Comparison of ENCODE assay signal across 8 cellular contexts in genomic region chr11:65891180-65892136, GRCh38. TPM values are rescaled to one million over a fixed set of nuclear protein-coding genes. Genes with fewer than 3 reads are reported as not detected.
DNase-seq lines count a peak whose midpoint lies in the region; ATAC-seq and TF ChIP-seq lines count a peak whose summit lies in the region.

No MANE protein-coding gene starts in this region.

- DNase-seq in T-helper 1 cell (no peak), body of pancreas (no peak), left kidney (ENCODE audit: low read depth, low spot score) (peak; percentile 51)

- TF ChIP-seq POLR2A in body of pancreas (IDR thresholded peaks at IDR 0.05): peak in 2 of 3 donors; percentile 16 to 23

- no peak for ATAC-seq in body of pancreas
- no peak for ATAC-seq in HG02885 (IDR thresholded peaks at IDR 0.05; ENCODE audit: poor library complexity, unreplicated experiment)
- no peak for ATAC-seq in GM21390 (IDR thresholded peaks at IDR 0.05; ENCODE audit: unreplicated experiment)

- no peak for TF ChIP-seq CTCF in body of pancreas (IDR thresholded peaks at IDR 0.05)

- peak overlapping the region; percentile 3 to 58 for H3K4me3 ChIP-seq in body of pancreas

- H3K9me3 ChIP-seq in body of pancreas: no peaks in the 10 kb centered on the region

- H3K27me3 Mint-ChIP-seq in T-helper 1 cell treated with Interleukin-12 subunit alpha and Interleukin-12 subunit beta and Interleukin-4 antibody, amounts not matched to agents 30 μg/mL and 1 μg/mL, for 36 hours (ENCODE audit: low read depth): no peaks in the 10 kb centered on the region
- no peaks in the 10 kb centered on the region for H3K27me3 Mint-ChIP-seq in stimulated activated naive CD8-positive, alpha-beta T cell treated with anti-CD3 and anti-CD28 coated beads, Interleukin-15, Interleukin-2, amounts not matched to agents 100 ng/mL and 50 ng/mL, for 24 hours

- no peaks in the 10 kb centered on the region for H3K27me3 ChIP-seq in body of pancreas

- H3K4me3 Mint-ChIP-seq in T-helper 1 cell treated with Interleukin-12 subunit alpha and Interleukin-12 subunit beta and Interleukin-4 antibody, amounts not matched to agents 30 μg/mL and 1 μg/mL, for 36 hours: peak overlapping the region; percentile 73
- peak overlapping the region; percentile 99 for H3K4me3 Mint-ChIP-seq in stimulated activated naive CD8-positive, alpha-beta T cell treated with anti-CD3 and anti-CD28 coated beads, Interleukin-15, Interleukin-2, amounts not matched to agents 100 ng/mL and 50 ng/mL, for 24 hours

- H3K27ac Mint-ChIP-seq in T-helper 1 cell treated with Interleukin-12 subunit alpha and Interleukin-12 subunit beta and Interleukin-4 antibody, amounts not matched to agents 30 μg/mL and 1 μg/mL, for 36 hours: peak overlapping the region; percentile 76
- H3K27ac Mint-ChIP-seq in stimulated activated naive CD8-positive, alpha-beta T cell treated with anti-CD3 and anti-CD28 coated beads, Interleukin-15, Interleukin-2, amounts not matched to agents 100 ng/mL and 50 ng/mL, for 24 hours: peak overlapping the region; percentile 86

- WGBS in body of pancreas, 2 donors: 17 to 45% methylated on average over 13 to 58 of the region's 60 CpGs

- peaks cover 58% of the 10 kb centered on the region for H3K4me1 Mint-ChIP-seq in T-helper 1 cell treated with Interleukin-12 subunit alpha and Interleukin-12 subunit beta and Interleukin-4 antibody, amounts not matched to agents 30 μg/mL and 1 μg/mL, for 36 hours (ENCODE audit: low read depth)
- peaks cover 79% of the 10 kb centered on the region for H3K4me1 Mint-ChIP-seq in stimulated activated naive CD8-positive, alpha-beta T cell treated with anti-CD3 and anti-CD28 coated beads, Interleukin-15, Interleukin-2, amounts not matched to agents 100 ng/mL and 50 ng/mL, for 24 hours (ENCODE audit: low read depth)

- H3K4me1 ChIP-seq in body of pancreas: peaks cover 46% of the 10 kb centered on the region

- H3K27ac ChIP-seq in body of pancreas: peak overlapping the region; percentile 0 to 91 (median 87)

- H3K9me3 Mint-ChIP-seq in T-helper 1 cell treated with Interleukin-12 subunit alpha and Interleukin-12 subunit beta and Interleukin-4 antibody, amounts not matched to agents 30 μg/mL and 1 μg/mL, for 36 hours: no peaks in the 10 kb centered on the region
- no peaks in the 10 kb centered on the region for H3K9me3 Mint-ChIP-seq in stimulated activated naive CD8-positive, alpha-beta T cell treated with anti-CD3 and anti-CD28 coated beads, Interleukin-15, Interleukin-2, amounts not matched to agents 100 ng/mL and 50 ng/mL, for 24 hours

- peaks cover 8% of the 10 kb centered on the region for H3K36me3 Mint-ChIP-seq in T-helper 1 cell treated with Interleukin-12 subunit alpha and Interleukin-12 subunit beta and Interleukin-4 antibody, amounts not matched to agents 30 μg/mL and 1 μg/mL, for 36 hours (ENCODE audit: low read depth)
- peaks cover 33% of the 10 kb centered on the region for H3K36me3 Mint-ChIP-seq in stimulated activated naive CD8-positive, alpha-beta T cell treated with anti-CD3 and anti-CD28 coated beads, Interleukin-15, Interleukin-2, amounts not matched to agents 100 ng/mL and 50 ng/mL, for 24 hours (ENCODE audit: low read depth)

- intact Hi-C loops in body of pancreas (cut with DNase I): no loop called here

- H3K36me3 ChIP-seq in body of pancreas (replicated peaks in 1 of 2; ENCODE audit: insufficient read depth in 1 of 2, low read depth in 2 of 2): no peaks in the 10 kb centered on the region

TF ChIP-seq in PFSK-1, 5 proteins besides CTCF, POLR2A, EP300 and RAD21:
- peak; percentile 37; the same call in 1 of the 2 replicates for TF ChIP-seq SIN3A (IDR thresholded peaks at IDR 0.05; ENCODE audit: borderline replicate concordance, insufficient read depth, low read length)
- peak; percentile 71; the same call in 1 of the 2 replicates for TF ChIP-seq TAF1 (IDR thresholded peaks at IDR 0.05; ENCODE audit: borderline replicate concordance, insufficient read depth, low read length)
- TF ChIP-seq FOXP2 (optimal IDR thresholded peaks at IDR 0.05; ENCODE audit: borderline replicate concordance, extremely low read depth, extremely low read length, insufficient read depth): no peak
- TF ChIP-seq, protein P1, sequence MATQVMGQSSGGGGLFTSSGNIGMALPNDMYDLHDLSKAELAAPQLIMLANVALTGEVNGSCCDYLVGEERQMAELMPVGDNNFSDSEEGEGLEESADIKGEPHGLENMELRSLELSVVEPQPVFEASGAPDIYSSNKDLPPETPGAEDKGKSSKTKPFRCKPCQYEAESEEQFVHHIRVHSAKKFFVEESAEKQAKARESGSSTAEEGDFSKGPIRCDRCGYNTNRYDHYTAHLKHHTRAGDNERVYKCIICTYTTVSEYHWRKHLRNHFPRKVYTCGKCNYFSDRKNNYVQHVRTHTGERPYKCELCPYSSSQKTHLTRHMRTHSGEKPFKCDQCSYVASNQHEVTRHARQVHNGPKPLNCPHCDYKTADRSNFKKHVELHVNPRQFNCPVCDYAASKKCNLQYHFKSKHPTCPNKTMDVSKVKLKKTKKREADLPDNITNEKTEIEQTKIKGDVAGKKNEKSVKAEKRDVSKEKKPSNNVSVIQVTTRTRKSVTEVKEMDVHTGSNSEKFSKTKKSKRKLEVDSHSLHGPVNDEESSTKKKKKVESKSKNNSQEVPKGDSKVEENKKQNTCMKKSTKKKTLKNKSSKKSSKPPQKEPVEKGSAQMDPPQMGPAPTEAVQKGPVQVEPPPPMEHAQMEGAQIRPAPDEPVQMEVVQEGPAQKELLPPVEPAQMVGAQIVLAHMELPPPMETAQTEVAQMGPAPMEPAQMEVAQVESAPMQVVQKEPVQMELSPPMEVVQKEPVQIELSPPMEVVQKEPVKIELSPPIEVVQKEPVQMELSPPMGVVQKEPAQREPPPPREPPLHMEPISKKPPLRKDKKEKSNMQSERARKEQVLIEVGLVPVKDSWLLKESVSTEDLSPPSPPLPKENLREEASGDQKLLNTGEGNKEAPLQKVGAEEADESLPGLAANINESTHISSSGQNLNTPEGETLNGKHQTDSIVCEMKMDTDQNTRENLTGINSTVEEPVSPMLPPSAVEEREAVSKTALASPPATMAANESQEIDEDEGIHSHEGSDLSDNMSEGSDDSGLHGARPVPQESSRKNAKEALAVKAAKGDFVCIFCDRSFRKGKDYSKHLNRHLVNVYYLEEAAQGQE (IDR thresholded peaks at IDR 0.05; ENCODE audit: insufficient read depth in 1 of 2, low read depth in 2 of 2, low read length in 2 of 2): no peak
- peak; percentile 83 for TF ChIP-seq POLR2AphosphoS5 (IDR thresholded peaks at IDR 0.05; ENCODE audit: low read depth, low read length)

RNA-seq across cellular contexts. Expression of gene CCDC85B, which starts 1.0 kb away (rescaled TPM):
- 117 TPM for polyA plus RNA-seq in PFSK-1 (2012; ENCODE audit: insufficient read length, low read depth)
- 10 to 100 TPM; 49.8 to 54.5 TPM for total RNA-seq in body of pancreas

RNA-seq across cellular contexts. Expression of gene FIBP, which starts 3.2 kb away (rescaled TPM):
- polyA plus RNA-seq in PFSK-1 (2012; ENCODE audit: insufficient read length, low read depth): 110 TPM
- 10 to 100 TPM; 40.2 to 49.5 TPM for total RNA-seq in body of pancreas

RNA-seq across cellular contexts. Expression of gene FOSL1, which starts 8.7 kb away (rescaled TPM):
- polyA plus RNA-seq in PFSK-1 (2012; ENCODE audit: insufficient read length, low read depth): 89.9 TPM
- 10 to 100 TPM in 1 of 2 donors, under 1 TPM in 1; 0.52 to 17.8 TPM for total RNA-seq in body of pancreas

RNA-seq across cellular contexts. Expression of gene CTSW, which starts 11.8 kb away (rescaled TPM):
- 0.29 TPM for polyA plus RNA-seq in PFSK-1 (2012; ENCODE audit: insufficient read length, low read depth)
- total RNA-seq in body of pancreas: under 1 TPM; 0.33 to 0.78 TPM

RNA-seq across cellular contexts. Expression of gene EFEMP2, which starts 18.9 kb away (rescaled TPM):
- 4.6 TPM for polyA plus RNA-seq in PFSK-1 (2012; ENCODE audit: insufficient read length, low read depth)
- total RNA-seq in body of pancreas: 10 to 100 TPM; 16.2 to 25.4 TPM
